In the genomic region with DNA sequence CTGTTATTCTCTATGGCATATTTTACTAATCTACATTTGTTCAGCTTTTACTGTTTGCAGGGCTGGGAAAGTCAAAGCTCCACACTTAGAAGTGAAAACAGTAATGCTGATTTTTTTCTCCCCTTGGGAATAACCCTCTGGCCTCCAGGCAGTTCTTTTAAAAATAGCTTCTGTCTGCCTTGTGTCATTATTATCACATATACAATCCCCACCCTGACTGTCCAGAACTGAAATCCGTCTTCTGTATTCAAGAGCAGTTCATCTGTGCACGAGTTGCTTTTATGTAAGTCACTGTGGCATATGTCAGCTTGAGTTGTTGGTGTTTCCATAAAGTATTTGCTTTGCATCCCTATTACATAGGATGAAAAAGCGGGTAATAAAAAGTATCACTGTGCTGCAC, we compare ENCODE assay signal across 22 cellular contexts.
"Had no signal": no experiment of that assay in that cellular context is flagged by ENCODE, and none has a peak within 500 bp of the region (broad histone marks: within the 10 kb centered on the region; RNA-seq: fewer than 3 reads in every experiment).

No MANE protein-coding gene starts in this region.

- DNase-seq: islet precursor cell; lower lobe of right lung; mammary epithelial cell; mesendoderm; naive B cell; natural killer cell; nephron progenitor cell; ovary; right lobe of liver; spleen; stimulated activated CD4-positive, alpha-beta T cell treated with anti-CD3 and anti-CD28 coated beads, Interleukin-4, amount 100 ng/mL, for 24 hours; stimulated activated naive CD4-positive, alpha-beta T cell; tibial artery; trophoblast cell; uterus had no signal

- H3K4me2 ChIP-seq: hepatocyte had no signal

- H3K9me3 ChIP-seq: lower lobe of right lung, ovary, right atrium auricular region, right lobe of liver, spleen, suprapubic skin, thoracic aorta, tibial artery, uterus had no signal

- ATAC-seq: left lobe of liver; lower lobe of right lung; natural killer cell; right lobe of liver; stimulated activated effector memory CD8-positive, alpha-beta T cell treated with anti-CD3 and anti-CD28 coated beads, Interleukin-12 subunit alpha, Interleukin-12 subunit beta, amount 100 ng/mL, for 72 hours had no signal

- H3K36me3 ChIP-seq: lower lobe of right lung, ovary, right atrium auricular region, right lobe of liver, spleen, suprapubic skin, thoracic aorta, tibial artery, uterus had no signal

- H2AFZ ChIP-seq: hepatocyte had no signal

- H3K4me3 ChIP-seq: hepatocyte, lower lobe of right lung, ovary, right atrium auricular region, right lobe of liver, skin epidermis, spleen, suprapubic skin, thoracic aorta, tibial artery, uterus had no signal

- H3K27ac ChIP-seq: hepatocyte, lower lobe of right lung, ovary, right atrium auricular region, right lobe of liver, skin epidermis, spleen, suprapubic skin, thoracic aorta, tibial artery, uterus had no signal

- H3K27me3 ChIP-seq: hepatocyte, ovary, right atrium auricular region, right lobe of liver, spleen, suprapubic skin, tibial artery, uterus had no signal

- H3K79me2 ChIP-seq: hepatocyte had no signal

- H3K4me1 ChIP-seq: lower lobe of right lung, right lobe of liver, spleen, suprapubic skin, uterus had no signal
